ENCODE assay signal across 13 cellular contexts in the genomic region with DNA sequence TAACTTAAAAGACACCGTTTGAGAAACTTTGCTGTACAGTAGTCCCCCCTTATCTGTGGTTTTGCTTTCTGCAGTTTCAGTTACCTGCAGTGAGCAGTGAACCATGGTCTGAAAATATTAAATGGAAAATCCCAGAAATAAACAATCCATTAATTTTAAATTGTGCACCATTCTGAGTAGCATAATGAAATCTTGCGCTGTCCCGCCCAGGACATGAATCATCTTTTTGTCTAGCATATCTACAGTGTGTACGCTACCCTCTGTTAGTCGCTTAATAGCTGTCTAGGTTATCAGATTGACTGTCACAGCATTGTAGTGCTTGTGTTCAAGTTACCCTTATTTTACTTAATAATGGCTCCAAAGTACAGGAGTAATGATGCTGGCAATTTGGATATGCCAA. TPM values are rescaled to one million over a fixed set of nuclear protein-coding genes. Genes with fewer than 3 reads are reported as not detected.
DNase-seq lines count a peak whose midpoint lies in the region; ATAC-seq and TF ChIP-seq lines count a peak whose summit lies in the region.
"Had no signal": no experiment of that assay in that cellular context is flagged by ENCODE, and none has a peak within 500 bp of the region (broad histone marks: within the 10 kb centered on the region; RNA-seq: fewer than 3 reads in every experiment).

No MANE protein-coding gene starts in this region.

- dilution Hi-C loops in IMR-90 (cut with HindIII; ENCODE audit: low sequenced_read_pairs, unreplicated experiment), result no loop called here

- H3K79me1 ChIP-seq in IMR-90 (ENCODE audit: low read depth in 1 of 2, low read length in 2 of 2), result peaks cover 5 to 51% of the 10 kb centered on the region in 2 experiments; a peak in 3 of 4 replicates

- H3K9me1 ChIP-seq in IMR-90 (ENCODE audit: insufficient read depth, low read length), result peaks cover 19% of the 10 kb centered on the region

- no peaks in the 10 kb centered on the region for H3K9me3 Mint-ChIP-seq in CD4-positive, alpha-beta memory T cell
- H3K9me3 Mint-ChIP-seq in activated naive CD8-positive, alpha-beta T cell (ENCODE audit: low read depth), result no peaks in the 10 kb centered on the region
- H3K9me3 Mint-ChIP-seq in naive B cell, result no peaks in the 10 kb centered on the region

- no peak overlapping the region for H3K9ac ChIP-seq in IMR-90 (ENCODE audit: low read depth, low read length)

- no peak overlapping the region for H3K14ac ChIP-seq in IMR-90 (replicated peaks; ENCODE audit: low read depth, low read length)

- no peak overlapping the region for H4K5ac ChIP-seq in IMR-90 (ENCODE audit: low read depth, low read length)

- CTCF ChIA-PET in CD4-positive, alpha-beta memory T cell (lab: Charles Lee; ENCODE audit: partially characterized antibody), result interaction anchor here (3.0 to 8.4 kb wide), 2 partner anchors 7 to 48 kb away, joined by 13 to 67 read pairs; partner anchors contain the start of genes AAMP and PNKD
- CTCF ChIA-PET in IMR-90 (lab: Yijun Ruan, JAX), result no interaction called here

- no peak for TF ChIP-seq RAD21 in IMR-90 (IDR thresholded peaks at IDR 0.05; ENCODE audit: low read length)

- H3K56ac ChIP-seq in IMR-90 (ENCODE audit: extremely low read depth, insufficient read depth, low read length), result no peak overlapping the region

- in situ Hi-C loops in IMR-90 (cut with MboI; ENCODE audit: low sequenced_read_pairs), result no loop called here

- peak in 1 of 5 donors; percentile 63 for DNase-seq in CD4-positive, alpha-beta memory T cell
- DNase-seq in IMR-90, result peak; percentile 24
- DNase-seq in naive B cell, result no peak
- no peak for DNase-seq in T1000 (lab: John Stamatoyannopoulos, UW)
- DNase-seq in Kasumi-1 (lab: John Stamatoyannopoulos, UW), result no peak
- no peak for DNase-seq in LoVo (ENCODE audit: low spot score)
- no peak for DNase-seq in GM10266 (ENCODE audit: extremely low spot score)
- DNase-seq: GOT3, kidney glomerular epithelial cell, NCI-H2029, SIG-M5 had no signal

- H3K4me3 ChIP-seq in CD4-positive, alpha-beta memory T cell (ENCODE audit: low read length in 2 of 2), result peak overlapping the region in 1 of 2 donors; percentile 15
- no peak overlapping the region for H3K4me3 ChIP-seq in IMR-90 (ENCODE audit: insufficient read depth, low read depth, low read length)

- H2BK120ac ChIP-seq in IMR-90 (ENCODE audit: low read depth, low read length), result no peak overlapping the region

- H3K4ac ChIP-seq in IMR-90 (ENCODE audit: low read depth, low read length), result no peak overlapping the region

- no peak overlapping the region for H3K18ac ChIP-seq in IMR-90 (ENCODE audit: low read depth, low read length)

- no peaks in the 10 kb centered on the region for H3K9me3 ChIP-seq in CD4-positive, alpha-beta memory T cell (ENCODE audit: control insufficient read depth in 1 of 2, low read length in 2 of 2)
- no peaks in the 10 kb centered on the region for H3K9me3 ChIP-seq in IMR-90 (ENCODE audit: control insufficient read depth, insufficient read depth, low read length)

- no peak overlapping the region for H2BK15ac ChIP-seq in IMR-90 (ENCODE audit: low read depth, low read length)

- ATAC-seq in IMR-90 (ENCODE audit: low read depth), result no peak
- ATAC-seq in naive B cell (ENCODE audit: low read depth in 2 of 2), result no peak

- H4K91ac ChIP-seq in IMR-90 (ENCODE audit: insufficient read depth, low read depth, low read length), result no peak overlapping the region

- H3K27me3 ChIP-seq in CD4-positive, alpha-beta memory T cell (ENCODE audit: insufficient read depth, low read length), result no peaks in the 10 kb centered on the region
- H3K27me3 ChIP-seq in IMR-90 (ENCODE audit: control insufficient read depth, insufficient read depth, low read length), result no peaks in the 10 kb centered on the region

- POLR2A ChIA-PET in CD4-positive, alpha-beta memory T cell (lab: Charles Lee; ENCODE audit: partially characterized antibody), result interaction anchor here (1.4 kb wide), 2 partner anchors 64 to 436 kb away, joined by 4 to 7 read pairs; partner anchors contain the start of genes BCS1L and ZNF142
- POLR2A ChIA-PET in IMR-90 (lab: Charles Lee; ENCODE audit: unreplicated experiment), result no interaction called here

- H2AK5ac ChIP-seq in IMR-90 (ENCODE audit: low read depth, low read length), result no peak overlapping the region

- no peak for TF ChIP-seq CTCF in IMR-90 (conservative IDR thresholded peaks at IDR 0.05; ENCODE audit: low read depth, low read length)
- no peak for TF ChIP-seq CTCF in GM10266 (IDR thresholded peaks at IDR 0.05; ENCODE audit: control insufficient read depth, insufficient read depth, low read depth, missing control alignments)

- H3K4me1 Mint-ChIP-seq in CD4-positive, alpha-beta memory T cell, result peaks cover 65 to 97% (median 81%) of the 10 kb centered on the region in 4 donors
- H3K4me1 Mint-ChIP-seq in activated naive CD8-positive, alpha-beta T cell (ENCODE audit: low read depth), result peaks cover 87% of the 10 kb centered on the region
- peaks cover 57 to 91% (median 69%) of the 10 kb centered on the region in 3 donors for H3K4me1 Mint-ChIP-seq in naive B cell

- no peak overlapping the region for H4K8ac ChIP-seq in IMR-90 (ENCODE audit: low read depth in 2 of 2, low read length in 2 of 2)

- H3K4me2 ChIP-seq in IMR-90 (ENCODE audit: low read depth, low read length), result no peak overlapping the region; the same call in 1 of the 2 replicates

- H2BK5ac ChIP-seq in IMR-90 (ENCODE audit: low read depth, low read length, poor library complexity, severe bottlenecking), result no peak overlapping the region

- H3K27ac Mint-ChIP-seq in CD4-positive, alpha-beta memory T cell, result peak overlapping the region; percentile 77 to 95 (median 91)
- peak overlapping the region; percentile 89 for H3K27ac Mint-ChIP-seq in activated naive CD8-positive, alpha-beta T cell
- H3K27ac Mint-ChIP-seq in naive B cell, result peak overlapping the region in 5 of 6 donors; percentile 30 to 86 (median 81)

- H2AK9ac ChIP-seq in IMR-90 (replicated peaks; ENCODE audit: low read depth, low read length, poor library complexity), result no peak overlapping the region

- peak overlapping the region; percentile 72 to 95 (median 73) for H3K4me3 Mint-ChIP-seq in CD4-positive, alpha-beta memory T cell
- peak overlapping the region; percentile 72 for H3K4me3 Mint-ChIP-seq in activated naive CD8-positive, alpha-beta T cell
- peak overlapping the region; percentile 32 to 89 (median 62) for H3K4me3 Mint-ChIP-seq in naive B cell

- intact Hi-C loops in CD4-positive, alpha-beta memory T cell (cut with micrococcal nuclease), result no loop called here
- intact Hi-C loops in IMR-90 (cut with micrococcal nuclease), result no loop called here

- H2BK20ac ChIP-seq in IMR-90 (ENCODE audit: low read depth, low read length), result no peak overlapping the region

- no CpG with 5 or more reads among the region's 5 CpGs for WGBS in IMR-90 (ENCODE audit: extremely low coverage in 2 of 2, insufficient read length in 1 of 2), 2 experiments

- H3K27me3 Mint-ChIP-seq in CD4-positive, alpha-beta memory T cell, result no peaks in the 10 kb centered on the region
- no peaks in the 10 kb centered on the region for H3K27me3 Mint-ChIP-seq in activated naive CD8-positive, alpha-beta T cell
- no peaks in the 10 kb centered on the region for H3K27me3 Mint-ChIP-seq in naive B cell

- no peak overlapping the region for H2AFZ ChIP-seq in IMR-90 (replicated peaks; ENCODE audit: low read length, poor library complexity)

- H3K27ac ChIP-seq in CD4-positive, alpha-beta memory T cell (ENCODE audit: low read depth, low read length), result peak overlapping the region; percentile 93
- H3K27ac ChIP-seq in IMR-90 (ENCODE audit: insufficient read depth, low read length), result no peak overlapping the region

- H3K23ac ChIP-seq in IMR-90 (ENCODE audit: low read depth, low read length), result no peak overlapping the region

- H3K36me3 ChIP-seq in CD4-positive, alpha-beta memory T cell (ENCODE audit: insufficient read depth, low read length), result peaks cover 31% of the 10 kb centered on the region
- peaks cover 26% of the 10 kb centered on the region for H3K36me3 ChIP-seq in IMR-90 (ENCODE audit: control insufficient read depth, insufficient read depth, low read length)

- TF ChIP-seq POLR2A in IMR-90 (IDR thresholded peaks at IDR 0.05; ENCODE audit: low read depth, low read length), result peak; percentile 49; the same call in 1 of the 2 replicates

- H3K4me1 ChIP-seq in CD4-positive, alpha-beta memory T cell (ENCODE audit: insufficient read depth, low read length), result peaks cover 90% of the 10 kb centered on the region
- H3K4me1 ChIP-seq in IMR-90 (ENCODE audit: control insufficient read depth, insufficient read depth, low read length), result peaks cover 18% of the 10 kb centered on the region

- BruUV-seq in IMR-90 (replicated peaks; lab: Mats Ljungman, UMichigan), result no TSS peak

- peaks cover 85% of the 10 kb centered on the region for H4K20me1 ChIP-seq in IMR-90 (ENCODE audit: insufficient read depth, low read length)

- peaks cover 42 to 86% of the 10 kb centered on the region in 2 donors for H3K36me3 Mint-ChIP-seq in CD4-positive, alpha-beta memory T cell
- peaks cover 20% of the 10 kb centered on the region for H3K36me3 Mint-ChIP-seq in activated naive CD8-positive, alpha-beta T cell
- H3K36me3 Mint-ChIP-seq in naive B cell, result peaks cover 5 to 27% of the 10 kb centered on the region in 2 donors

RNA-seq across cellular contexts. Expression of gene ARPC2, which starts 6.1 kb away (rescaled TPM):
- total RNA-seq in CD4-positive, alpha-beta memory T cell, result 100 to 1,000 TPM; 412 to 414 TPM
- 1,000 to 10,000 TPM in 1 of 2 donors, 100 to 1,000 TPM in 1; 843 to 1,042 TPM for polyA plus RNA-seq in CD4-positive, alpha-beta memory T cell
- 635 and 696 TPM in 2 replicates for total RNA-seq in IMR-90 (2012; rRNA removed)
- 544 and 561 TPM in 2 replicates for polyA plus RNA-seq in IMR-90 (2012; rRNA removed)
- 259 and 280 TPM in 2 replicates for polyA plus RNA-seq in IMR-90 (2012; cell fraction: cytosol; rRNA removed)
- 120 and 334 TPM in 2 replicates for polyA plus RNA-seq in IMR-90 (2012; cell fraction: nucleus; rRNA removed; ENCODE audit: low replicate concordance)
- 1,000 to 10,000 TPM in 1 of 6 donors, 100 to 1,000 TPM in 5; 672 to 1,268 (median 835) TPM for polyA plus RNA-seq in naive B cell (ENCODE audit: low read depth in 6 of 6)

RNA-seq across cellular contexts. Expression of gene GPBAR1, which starts 37.8 kb away (rescaled TPM):
- 1 to 10 TPM; 1.0 to 1.2 TPM for total RNA-seq in CD4-positive, alpha-beta memory T cell
- under 1 TPM; 0.17 to 0.32 TPM for polyA plus RNA-seq in CD4-positive, alpha-beta memory T cell
- total RNA-seq in IMR-90 (2012; rRNA removed), result under 0.01 TPM in 1 of 2 replicates, not detected in the other
- polyA plus RNA-seq in IMR-90 (2012; rRNA removed) (0.13 and 0.21 TPM in 2 replicates), naive B cell (ENCODE audit: low read depth in 6 of 6) (1 to 10 TPM in 1 of 6 donors, under 1 TPM in 4, not detected in 1; 0.18 to 1.8 (median 0.33) TPM)
- 0.05 and 0.13 TPM in 2 replicates for polyA plus RNA-seq in IMR-90 (2012; cell fraction: cytosol; rRNA removed)
- polyA plus RNA-seq in IMR-90 (2012; cell fraction: nucleus; rRNA removed; ENCODE audit: low replicate concordance), result 0.56 and 2.4 TPM in 2 replicates

RNA-seq across cellular contexts. Expression of gene AAMP, which starts 46.9 kb away (rescaled TPM):
- total RNA-seq in CD4-positive, alpha-beta memory T cell, result 10 to 100 TPM; 66.2 to 66.3 TPM
- 100 to 1,000 TPM in 1 of 2 donors, 10 to 100 TPM in 1; 78.9 to 101 TPM for polyA plus RNA-seq in CD4-positive, alpha-beta memory T cell
- total RNA-seq in IMR-90 (2012; rRNA removed), result 112 and 118 TPM in 2 replicates
- polyA plus RNA-seq in IMR-90 (2012; rRNA removed) (104 and 108 TPM in 2 replicates), naive B cell (ENCODE audit: low read depth in 6 of 6) (100 to 1,000 TPM in 2 of 6 donors, 10 to 100 TPM in 4; 80.7 to 109 (median 96.4) TPM)
- polyA plus RNA-seq in IMR-90 (2012; cell fraction: cytosol; rRNA removed), result 132 and 175 TPM in 2 replicates
- 140 and 213 TPM in 2 replicates for polyA plus RNA-seq in IMR-90 (2012; cell fraction: nucleus; rRNA removed; ENCODE audit: low replicate concordance)

RNA-seq across cellular contexts. Expression of gene PNKD, which starts 47.3 kb away (rescaled TPM):
- total RNA-seq in CD4-positive, alpha-beta memory T cell, result 10 to 100 TPM; 31.1 to 33.6 TPM
- 100 to 1,000 TPM in 1 of 2 donors, 10 to 100 TPM in 1; 84.3 to 101 TPM for polyA plus RNA-seq in CD4-positive, alpha-beta memory T cell
- total RNA-seq in IMR-90 (2012; rRNA removed), result 19.2 and 22.2 TPM in 2 replicates
- polyA plus RNA-seq in IMR-90 (2012; rRNA removed) (68.5 and 70.1 TPM in 2 replicates), naive B cell (ENCODE audit: low read depth in 6 of 6) (100 to 1,000 TPM in 5 of 6 donors, 10 to 100 TPM in 1; 99.4 to 143 (median 127) TPM)
- 86.1 and 87.9 TPM in 2 replicates for polyA plus RNA-seq in IMR-90 (2012; cell fraction: cytosol; rRNA removed)
- polyA plus RNA-seq in IMR-90 (2012; cell fraction: nucleus; rRNA removed; ENCODE audit: low replicate concordance), result 29.9 and 38.4 TPM in 2 replicates

RNA-seq across cellular contexts. Expression of gene CXCR1, which starts 56.3 kb away (rescaled TPM):
- not detected for total RNA-seq in CD4-positive, alpha-beta memory T cell
- polyA plus RNA-seq in CD4-positive, alpha-beta memory T cell, result not detected
- not detected in 2 replicates for total RNA-seq in IMR-90 (2012; rRNA removed)
- polyA plus RNA-seq in IMR-90 (2012; rRNA removed) (not detected in 2 replicates), naive B cell (ENCODE audit: low read depth in 6 of 6) (1 to 10 TPM in 1 of 6 donors, not detected in 5; 2.3 TPM)
- not detected in 2 replicates for polyA plus RNA-seq in IMR-90 (2012; cell fraction: cytosol; rRNA removed)
- polyA plus RNA-seq in IMR-90 (2012; cell fraction: nucleus; rRNA removed; ENCODE audit: low replicate concordance), result not detected in 2 replicates
- total RNA-seq: pulmonary artery endothelial cell had no signal
